8 cellular contexts compared by ENCODE assay signal in genomic region chr6:28349892-28350737, GRCh38. TPM values are rescaled to one million over a fixed set of nuclear protein-coding genes. Genes with fewer than 3 reads are reported as not detected.
A peak's percentile ranks its signal among the peaks of the same experiment; 100 is the strongest.
DNase-seq lines count a peak whose midpoint lies in the region; ATAC-seq and TF ChIP-seq lines count a peak whose summit lies in the region.

Gene ZKSCAN3 (plus strand): TSS chr6:28349947. CDS start chr6:28359587, 9,640 bp downstream.

- intact Hi-C loops in natural killer cell (cut with micrococcal nuclease): loop anchor here (1.0 to 10.0 kb wide), 3 partner anchors 15 to 455 kb away; partner anchors contain the start of gene ZSCAN12

- H3K27ac Mint-ChIP-seq in IgD-negative memory B cell (peak within 1 kb of the TSS; percentile 78 to 99 (median 88)), natural killer cell (peak within 1 kb of the TSS; percentile 95 to 97)

- H3K4me1 Mint-ChIP-seq in IgD-negative memory B cell (peaks cover 19 to 24% (median 22%) of the 10 kb centered on the region in 3 donors), natural killer cell (peaks cover 24 to 27% of the 10 kb centered on the region in 2 donors)

- DNase-seq in DMS79 treated with DMSO at 0.1 percent for 48 hours (lab: John Stamatoyannopoulos, UW) (peak; percentile 90), RPMI7951 (ENCODE audit: low read depth) (peak; percentile 83), fibroblast of peridontal ligament (ENCODE audit: extremely low read depth) (peak; percentile 70), natural killer cell (peak; percentile 76)
- peak; percentile 67 to 72 for DNase-seq in activated T-helper 1 cell treated with anti-CD3 and anti-CD28 coated beads, Interleukin-2, amount 50 U/mL, for 16 hours (ENCODE audit: low read depth in 1 of 2, low spot score in 1 of 2)
- peak; percentile 82 for DNase-seq in stimulated activated naive CD4-positive, alpha-beta T cell treated with Interleukin-2 at 50 U/mL for 16 hours (lab: John Stamatoyannopoulos, UW)

- TF ChIP-seq CTCF in natural killer cell (IDR thresholded peaks at IDR 0.05): no peak

- H3K9me3 Mint-ChIP-seq in IgD-negative memory B cell (no peaks in the 10 kb centered on the region), natural killer cell (no peaks in the 10 kb centered on the region)

- H3K4me3 Mint-ChIP-seq in IgD-negative memory B cell (peak within 1 kb of the TSS; percentile 99 to 100 (median 99)), natural killer cell (peak within 1 kb of the TSS; percentile 100)

- H3K27me3 Mint-ChIP-seq in IgD-negative memory B cell: peaks cover 4% of the 10 kb centered on the region
- peaks cover 9 to 18% of the 10 kb centered on the region in 2 donors for H3K27me3 Mint-ChIP-seq in natural killer cell (ENCODE audit: low read depth in 2 of 2)

- H3K36me3 Mint-ChIP-seq in IgD-negative memory B cell: peaks cover 2% of the 10 kb centered on the region
- H3K36me3 Mint-ChIP-seq in natural killer cell: no peaks in the 10 kb centered on the region

- ATAC-seq in GM21529 (IDR thresholded peaks at IDR 0.05; ENCODE audit: unreplicated experiment) (peak; percentile 98), natural killer cell (peak; percentile 94 to 100 (median 99))

RNA-seq across cellular contexts. Expression of gene ZKSCAN3, which starts in this region (rescaled TPM):
- 1.9 TPM for polyA plus RNA-seq in IgD-negative memory B cell
- 3.9 and 4.3 TPM in 2 replicates for total RNA-seq in RPMI7951 (2014; rRNA removed; shearing (Covaris generic))
- 1 to 10 TPM; 3.1 to 6.0 (median 4.7) TPM for total RNA-seq in natural killer cell

Comparison
In these comparisons a context has a peak if more than half of its experiments do, and no peak if none do; other contexts are left out.
1. Peak in every context shown above with its lines: DNase-seq and ATAC-seq.